Comparison of ENCODE assay signal across 16 cellular contexts in the genomic region with DNA sequence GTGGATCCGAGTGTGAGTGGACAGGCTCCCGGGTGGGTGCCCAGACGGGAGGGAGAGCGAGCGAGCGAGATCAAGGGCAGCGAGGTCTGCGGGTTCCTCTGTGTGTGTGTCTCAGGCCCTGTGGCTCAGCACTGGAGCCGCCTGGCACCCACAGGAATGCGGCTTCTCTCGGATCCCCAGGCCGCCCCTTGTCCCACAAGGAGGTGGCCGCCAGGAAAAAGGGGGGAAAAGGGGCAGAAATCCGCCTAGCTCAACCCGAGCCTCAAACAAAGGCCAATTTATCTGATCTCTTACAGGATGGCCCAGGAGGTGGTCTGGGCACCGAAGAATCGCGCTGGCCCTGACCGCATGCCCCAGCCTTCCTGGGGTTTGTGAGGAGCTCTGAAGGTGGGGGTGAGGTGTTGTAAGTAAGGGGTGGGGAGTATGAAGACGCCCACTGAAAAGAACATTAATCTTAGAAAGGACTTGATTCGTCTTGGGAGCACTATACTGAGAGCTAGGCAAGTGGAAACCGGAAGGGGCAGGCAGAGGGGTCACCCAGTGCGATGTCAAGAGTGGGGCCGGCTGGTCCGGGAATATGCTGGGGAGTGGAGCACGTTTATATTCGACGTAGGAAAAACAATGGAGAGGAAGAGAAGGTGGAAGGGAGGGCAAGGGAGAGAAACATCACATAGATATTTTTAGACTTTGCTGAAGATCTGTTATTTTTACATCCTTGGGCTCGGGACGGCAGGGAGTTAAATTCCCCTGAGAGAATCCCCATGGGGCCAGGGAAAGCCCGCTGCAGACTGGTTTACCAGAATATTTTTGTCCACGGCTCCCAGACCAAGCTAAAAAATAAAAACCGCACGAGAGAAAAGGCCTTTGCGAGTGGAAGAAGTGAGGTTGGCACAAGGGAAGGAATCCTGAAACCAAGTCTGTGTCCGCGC. TPM values are rescaled to one million over a fixed set of nuclear protein-coding genes. Genes with fewer than 3 reads are reported as not detected.
A peak's percentile ranks its signal among the peaks of the same experiment; 100 is the strongest.
DNase-seq lines count a peak whose midpoint lies in the region; ATAC-seq, FAIRE-seq and TF ChIP-seq lines count a peak whose summit lies in the region.
"Had no signal": no experiment of that assay in that cellular context is flagged by ENCODE, and none has a peak within 500 bp of the region (broad histone marks: within the 10 kb centered on the region; RNA-seq: fewer than 3 reads in every experiment).

No MANE protein-coding gene starts in this region.

- no peaks in the 10 kb centered on the region; the same call in 2 of the 3 replicates for H3K36me3 Mint-ChIP-seq in GM23338 (ENCODE audit: low read depth)
- no peaks in the 10 kb centered on the region for H3K36me3 Mint-ChIP-seq in nephron progenitor cell (ENCODE audit: low read depth)
- H3K36me3 Mint-ChIP-seq in CD8-positive, alpha-beta memory T cell: peaks cover 0 to 2% (median 0%) of the 10 kb centered on the region in 3 donors
- H3K36me3 Mint-ChIP-seq in CD14-positive monocyte: peaks cover 0 to 3% of the 10 kb centered on the region in 2 donors
- H3K36me3 Mint-ChIP-seq: T-cell had no signal

- peaks cover 9% of the 10 kb centered on the region; the same call in 2 of the 3 replicates for H3K4me1 ChIP-seq in A549
- peaks cover 64% of the 10 kb centered on the region for H3K4me1 ChIP-seq in GM23338 (ENCODE audit: insufficient read depth)
- no peaks in the 10 kb centered on the region for H3K4me1 ChIP-seq in CD8-positive, alpha-beta memory T cell (ENCODE audit: insufficient read depth, low read length)

- no peak for TF ChIP-seq RAD21 in A549 (conservative IDR thresholded peaks at IDR 0.05 in 1 of 2, IDR thresholded peaks at IDR 0.05 in 1 of 2)

- peaks cover 100% of the 10 kb centered on the region for H3K27me3 Mint-ChIP-seq in GM23338 (ENCODE audit: insufficient read depth, low read depth, poor library complexity)
- peaks cover 100% of the 10 kb centered on the region for H3K27me3 Mint-ChIP-seq in nephron progenitor cell (ENCODE audit: low read depth, poor library complexity)
- peaks cover 83 to 96% of the 10 kb centered on the region in 2 donors for H3K27me3 Mint-ChIP-seq in CD8-positive, alpha-beta memory T cell
- peaks cover 95 to 99% (median 98%) of the 10 kb centered on the region in 3 donors for H3K27me3 Mint-ChIP-seq in CD14-positive monocyte (ENCODE audit: low read depth in 3 of 3)

- CTCF ChIA-PET in A549 (lab: Yijun Ruan, JAX): interaction anchor here (0.7 to 5.3 kb wide), 2 partner anchors 10 to 1444 kb away, joined by 3 to 40 read pairs; no protein-coding TSS in a partner anchor
- CTCF ChIA-PET in CD8-positive, alpha-beta memory T cell (lab: Charles Lee): interaction anchor here (0.9 kb wide), 1 partner anchor 10 kb away, joined by 3 read pairs; no protein-coding TSS in a partner anchor

- H3K4me3 Mint-ChIP-seq in GM23338 (peak overlapping the region; percentile 68), nephron progenitor cell (peak overlapping the region; percentile 66), CD14-positive monocyte (peak overlapping the region in 1 of 2 donors; percentile 79)
- no peak overlapping the region for H3K4me3 Mint-ChIP-seq in CD8-positive, alpha-beta memory T cell
- H3K4me3 Mint-ChIP-seq: activated T-helper 17 cell treated with anti-CD3 and anti-CD28 coated beads, Interleukin-2, amount 50 U/mL, for 72 hours had no signal

- no peak for TF ChIP-seq EP300 in A549 (IDR thresholded peaks at IDR 0.05)

- H3K27me3 ChIP-seq in GM23338 (ENCODE audit: insufficient read depth) (peaks cover 100% of the 10 kb centered on the region), dorsolateral prefrontal cortex (peaks cover 29 to 99% (median 98%) of the 10 kb centered on the region in 45 donors)
- peaks cover 57% of the 10 kb centered on the region for H3K27me3 ChIP-seq in CD8-positive, alpha-beta memory T cell (ENCODE audit: insufficient read depth, low read length, poor library complexity, severe bottlenecking)

- ATAC-seq in A549 (peak; percentile 15 to 26; a peak in 3 of 6 replicates), GM23338 (no peak), HG02623 (IDR thresholded peaks at IDR 0.05; ENCODE audit: unreplicated experiment) (no peak)
- ATAC-seq: activated T-helper 17 cell treated with anti-CD3 and anti-CD28 coated beads, Interleukin-2, amount 50 U/mL, for 72 hours; T-cell had no signal

- H2AFZ ChIP-seq in GM23338: no peak overlapping the region

- no peak for TF ChIP-seq POLR2A in A549 (IDR thresholded peaks at IDR 0.05; ENCODE audit: low read length)

- H3K79me2 ChIP-seq in GM23338 (replicated peaks; ENCODE audit: insufficient read depth): no peaks in the 10 kb centered on the region

- POLR2A ChIA-PET in A549 (lab: Yijun Ruan, JAX): no interaction called here
- POLR2A ChIA-PET in CD8-positive, alpha-beta memory T cell (lab: Charles Lee): no interaction called here

- H3K4me3 ChIP-seq in A549 (peak overlapping the region; percentile 33; the same call in 1 of the 3 replicates), GM23338 (peak overlapping the region; percentile 51; the same call in 1 of the 2 replicates), dorsolateral prefrontal cortex (peak overlapping the region in 48 of 59 donors; percentile 2 to 54 (median 34))
- H3K4me3 ChIP-seq in CD8-positive, alpha-beta memory T cell (ENCODE audit: low read length): no peak overlapping the region
- H3K4me3 ChIP-seq: Peyer's patch had no signal

- H3F3A ChIP-seq in GM23338 (replicated peaks; ENCODE audit: low read depth): peaks cover 58% of the 10 kb centered on the region

- DNase-seq in A549 (ENCODE audit: low read depth in 1 of 2, low spot score in 1 of 2) (no peak), GM23338 (ENCODE audit: low spot score) (peak; percentile 12), dorsolateral prefrontal cortex (no peak), nephron progenitor cell (no peak), NCI-H524 treated with DMSO at 0.1 percent for 48 hours (lab: John Stamatoyannopoulos, UW) (no peak), CD14-positive monocyte (ENCODE audit: low spot score) (no peak)
- no peak for DNase-seq in CD8-positive, alpha-beta memory T cell
- DNase-seq: activated CD4-positive, alpha-beta T cell treated with anti-CD3 and anti-CD28 coated beads, Interleukin-2, amount 50 U/mL, for 1 hour; effector CD4-positive, alpha-beta T cell; midbrain; NCI-H446 treated with DMSO at 0.1 percent for 48 hours; Peyer's patch; T-cell had no signal

- no peaks in the 10 kb centered on the region for H3K9me2 ChIP-seq in GM23338 (ENCODE audit: insufficient read depth)

- H3K4me2 ChIP-seq in A549: peak overlapping the region; percentile 82
- peak overlapping the region; percentile 79 for H3K4me2 ChIP-seq in GM23338

- 54% methylated on average over 35 of the region's 37 CpGs for WGBS in A549 (ENCODE audit: missing lambda C conversion rate)

- no peak for FAIRE-seq in A549 (lab: Jason Lieb, UNC)

- intact Hi-C loops in dorsolateral prefrontal cortex (cut with DNase I): no loop called here
- intact Hi-C loops in CD14-positive monocyte (cut with micrococcal nuclease): no loop called here

- no peaks in the 10 kb centered on the region for H3K36me3 ChIP-seq in GM23338 (ENCODE audit: insufficient read depth)
- no peaks in the 10 kb centered on the region for H3K36me3 ChIP-seq in CD8-positive, alpha-beta memory T cell (ENCODE audit: insufficient read depth, low read length)
- H3K36me3 ChIP-seq: Peyer's patch had no signal

- no peak for TF ChIP-seq CTCF in A549 (IDR thresholded peaks at IDR 0.05)
- TF ChIP-seq CTCF in GM23338 (conservative IDR thresholded peaks at IDR 0.05; ENCODE audit: low read depth in 2 of 2): no peak
- TF ChIP-seq CTCF in dorsolateral prefrontal cortex (IDR thresholded peaks at IDR 0.05 in 54 of 56, conservative IDR thresholded peaks at IDR 0.05 in 2 of 56; ENCODE audit: low read depth in 1 of 56, partially characterized antibody in 56 of 56): no peak
- no peak for TF ChIP-seq CTCF in nephron progenitor cell (IDR thresholded peaks at IDR 0.05)
- no peak for TF ChIP-seq CTCF in CD14-positive monocyte (IDR thresholded peaks at IDR 0.05)

- 0 out of 3 replicates have a peak, but pooled peaks cover 3% of the 10 kb centered on the region for H3K9me3 ChIP-seq in A549
- no peaks in the 10 kb centered on the region for H3K9me3 ChIP-seq in CD8-positive, alpha-beta memory T cell (ENCODE audit: low read length)
- H3K9me3 ChIP-seq: Peyer's patch had no signal

- H3K4me1 Mint-ChIP-seq in GM23338 (peaks cover 49% of the 10 kb centered on the region), nephron progenitor cell (peaks cover 38% of the 10 kb centered on the region), CD14-positive monocyte (peaks cover 13% of the 10 kb centered on the region)
- H3K4me1 Mint-ChIP-seq in CD8-positive, alpha-beta memory T cell: peaks cover 12 to 26% (median 15%) of the 10 kb centered on the region in 3 donors
- H3K4me1 Mint-ChIP-seq: activated T-helper 17 cell treated with anti-CD3 and anti-CD28 coated beads, Interleukin-2, amount 50 U/mL, for 72 hours had no signal

- H3K27ac ChIP-seq in A549 (no peak overlapping the region), GM23338 (ENCODE audit: low read depth) (no peak overlapping the region), dorsolateral prefrontal cortex (peak overlapping the region in 41 of 59 donors; percentile 6 to 77 (median 52))
- H3K27ac ChIP-seq in CD8-positive, alpha-beta memory T cell (ENCODE audit: low read depth, low read length): no peak overlapping the region
- H3K27ac ChIP-seq: Peyer's patch had no signal

- H3K9me3 Mint-ChIP-seq in GM23338 (peaks cover 7% of the 10 kb centered on the region; the same call in 1 of the 3 replicates), nephron progenitor cell (no peaks in the 10 kb centered on the region), CD14-positive monocyte (peaks cover 0 to 36% (median 26%) of the 10 kb centered on the region in 7 donors)
- peaks cover 0 to 13% (median 3%) of the 10 kb centered on the region in 5 donors for H3K9me3 Mint-ChIP-seq in CD8-positive, alpha-beta memory T cell
- H3K9me3 Mint-ChIP-seq: activated T-helper 17 cell treated with anti-CD3 and anti-CD28 coated beads, Interleukin-2, amount 50 U/mL, for 72 hours; T-cell had no signal

- H3K27ac Mint-ChIP-seq in GM23338 (no peak overlapping the region), nephron progenitor cell (no peak overlapping the region), CD14-positive monocyte (no peak overlapping the region)
- H3K27ac Mint-ChIP-seq in CD8-positive, alpha-beta memory T cell: no peak overlapping the region
- H3K27ac Mint-ChIP-seq: activated T-helper 17 cell treated with anti-CD3 and anti-CD28 coated beads, Interleukin-2, amount 50 U/mL, for 72 hours; T-cell had no signal

- peaks cover 49% of the 10 kb centered on the region for H4K20me1 ChIP-seq in GM23338 (replicated peaks; ENCODE audit: insufficient read depth)

RNA-seq across cellular contexts. Expression of gene DLX5, which starts 7.2 kb away (rescaled TPM):
- polyA plus RNA-seq in A549 (2011; rRNA removed): not detected in 2 replicates
- polyA plus RNA-seq in A549 (2012; cell fraction: cytosol; rRNA removed): not detected in 2 replicates
- polyA plus RNA-seq in A549 (2012; cell fraction: nucleus; rRNA removed): not detected in 2 replicates
- not detected in 3 replicates for polyA plus RNA-seq in A549 (2017; fragmentation: RNase III; extraction: RNeasy Plus Mini Kit Qiagen cat#74134 plus additional on column Dnase treatment)
- polyA minus RNA-seq in A549 (2011; rRNA and poly(A)+ RNA removed): not detected in 2 replicates
- total RNA-seq in GM23338 (2014; rRNA removed; shearing (Covaris generic)): not detected in 2 replicates
- not detected in 2 replicates for polyA plus RNA-seq in GM23338 (2016; fragmentation: Nextera tagmentation; extraction: Ambion mirVana)
- 1 to 10 TPM in 116 of 120 experiments, under 1 TPM in 4; 0.39 to 7.1 (median 2.6) TPM for total RNA-seq in dorsolateral prefrontal cortex
- not detected for total RNA-seq in CD8-positive, alpha-beta memory T cell
- not detected for polyA plus RNA-seq in CD8-positive, alpha-beta memory T cell
- not detected for polyA plus RNA-seq in CD14-positive monocyte
- total RNA-seq: activated T-helper 17 cell treated with anti-CD3 and anti-CD28 coated beads, Interleukin-2, amount 50 U/mL, for 72 hours; Peyer's patch; T-cell had no signal
- polyA plus RNA-seq: BJ had no signal

RNA-seq across cellular contexts. Expression of gene DLX6, which starts 12.1 kb away (rescaled TPM):
- polyA plus RNA-seq in A549 (2011; rRNA removed): not detected in 2 replicates
- polyA plus RNA-seq in A549 (2012; cell fraction: cytosol; rRNA removed): 0.08 and 0.09 TPM in 2 replicates
- polyA plus RNA-seq in A549 (2012; cell fraction: nucleus; rRNA removed): not detected in 2 replicates
- not detected in 3 replicates for polyA plus RNA-seq in A549 (2017; fragmentation: RNase III; extraction: RNeasy Plus Mini Kit Qiagen cat#74134 plus additional on column Dnase treatment)
- not detected in 2 replicates for polyA minus RNA-seq in A549 (2011; rRNA and poly(A)+ RNA removed)
- total RNA-seq in GM23338 (2014; rRNA removed; shearing (Covaris generic)): not detected in 2 replicates
- polyA plus RNA-seq in GM23338 (2016; fragmentation: Nextera tagmentation; extraction: Ambion mirVana): not detected in 2 replicates
- total RNA-seq in dorsolateral prefrontal cortex: 1 to 10 TPM in 112 of 120 experiments, under 1 TPM in 8; 0.46 to 6.1 (median 2.2) TPM
- not detected for total RNA-seq in CD8-positive, alpha-beta memory T cell
- polyA plus RNA-seq in CD8-positive, alpha-beta memory T cell: not detected
- polyA plus RNA-seq in CD14-positive monocyte: not detected
- total RNA-seq: activated T-helper 17 cell treated with anti-CD3 and anti-CD28 coated beads, Interleukin-2, amount 50 U/mL, for 72 hours; Peyer's patch; T-cell had no signal
- polyA plus RNA-seq: BJ had no signal

Comparison
In these comparisons a context has a peak if more than half of its experiments do, and no peak if none do; other contexts are left out.
1. ATAC-seq: peak in A549 (2 of 2); none in GM23338 (single experiment) and HG02623 (single experiment).
2. H3K27ac ChIP-seq: peak in dorsolateral prefrontal cortex (41 of 59); none in A549 (0 of 2), GM23338 (single experiment) and CD8-positive, alpha-beta memory T cell (single experiment).
3. H3K4me3 Mint-ChIP-seq: peak in GM23338 (single experiment) and nephron progenitor cell (single experiment); none in CD8-positive, alpha-beta memory T cell (0 of 7).